ENCODE assay signal across 14 cellular contexts in the genomic region with DNA sequence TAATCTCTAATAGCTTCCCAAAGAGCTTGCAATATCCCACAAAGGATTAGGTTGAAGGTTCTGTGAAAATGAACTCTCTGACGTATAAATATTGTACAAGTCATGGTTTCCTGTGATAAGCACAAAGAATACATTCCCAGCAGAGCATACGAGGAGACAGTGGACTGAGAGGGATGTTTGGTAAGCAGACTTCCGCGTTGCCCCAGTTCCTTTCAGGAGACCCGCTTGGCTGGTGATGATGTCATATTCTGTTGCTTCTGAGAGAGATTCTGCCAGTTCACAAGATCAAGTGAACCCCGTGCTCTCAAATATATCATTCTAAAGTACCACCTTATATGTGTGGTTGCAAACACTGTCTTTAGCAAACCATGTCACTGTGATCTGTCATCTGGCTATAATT.
A peak's percentile ranks its signal among the peaks of the same experiment; 100 is the strongest.
DNase-seq lines count a peak whose midpoint lies in the region; ATAC-seq and TF ChIP-seq lines count a peak whose summit lies in the region.
"Had no signal": no experiment of that assay in that cellular context is flagged by ENCODE, and none has a peak within 500 bp of the region (broad histone marks: within the 10 kb centered on the region; RNA-seq: fewer than 3 reads in every experiment).

No MANE protein-coding gene starts in this region.

- no peaks in the 10 kb centered on the region for H3F3A ChIP-seq in smooth muscle cell (ENCODE audit: low read depth)

- no peak overlapping the region for H3K27ac ChIP-seq in fibroblast of lung (ENCODE audit: insufficient read depth, low read length)
- H3K27ac ChIP-seq in smooth muscle cell (ENCODE audit: low read depth) = no peak overlapping the region
- H3K27ac ChIP-seq: ovary had no signal

- 64% methylated on average over 6 of the region's 6 CpGs for WGBS in smooth muscle cell (ENCODE audit: low lambda C conversion rate)

- H3K27ac Mint-ChIP-seq in T-helper 17 cell = no peak overlapping the region

- H3K36me3 ChIP-seq in fibroblast of lung (ENCODE audit: control insufficient read depth, insufficient read depth, low read length) = no peaks in the 10 kb centered on the region
- no peaks in the 10 kb centered on the region for H3K36me3 ChIP-seq in smooth muscle cell (ENCODE audit: low read depth)
- H3K36me3 ChIP-seq: ovary had no signal

- H3K9me3 ChIP-seq in T-helper 17 cell (ENCODE audit: control insufficient read depth, low read length, poor library complexity, severe bottlenecking) (no peaks in the 10 kb centered on the region), fibroblast of lung (ENCODE audit: control insufficient read depth, insufficient read depth, low read depth, low read length) (no peaks in the 10 kb centered on the region), smooth muscle cell (replicated peaks; ENCODE audit: low read depth) (no peaks in the 10 kb centered on the region)
- H3K9me3 ChIP-seq: ovary had no signal

- H3K4me3 ChIP-seq in fibroblast of lung (replicated peaks in 1 of 4; ENCODE audit: control extremely low read depth in 1 of 4, insufficient read depth in 1 of 4, low read depth in 3 of 4, low read length in 4 of 4) (peak overlapping the region in 1 of 4 experiments; percentile 30), smooth muscle cell (peak overlapping the region; percentile 27)
- H3K4me3 ChIP-seq: ovary had no signal

- DNase-seq in H4 (ENCODE audit: low spot score) (peak; percentile 3), T-helper 17 cell (no peak), fibroblast of lung (ENCODE audit: low read depth in 2 of 2) (peak; percentile 13 to 15), smooth muscle cell (lab: John Stamatoyannopoulos, UW; ENCODE audit: unreplicated experiment) (no peak)
- no peak for DNase-seq in activated naive CD4-positive, alpha-beta T cell treated with anti-CD3 and anti-CD28 coated beads, Interleukin-2, amount 50 U/mL, for 16 hours
- DNase-seq in stimulated activated CD8-positive, alpha-beta memory T cell treated with anti-CD3 and anti-CD28 coated beads, Interleukin-4, amount 100 ng/mL, for 48 hours = no peak
- DNase-seq: activated CD4-positive, CD25-positive, alpha-beta regulatory T cell; DMS 273 treated with DMSO at 0.1 percent for 48 hours; left ventricle myocardium superior; NCI-H2227 treated with DMSO at 0.1 percent for 48 hours; ovary; SHP77 treated with DMSO at 0.1 percent for 48 hours; stimulated activated naive CD4-positive, alpha-beta T cell treated with Interleukin-2 at 50 U/mL for 16 hours had no signal

- ATAC-seq in T-helper 17 cell (no peak), HG02970 (IDR thresholded peaks at IDR 0.05; ENCODE audit: low FRiP score, unreplicated experiment) (no peak)
- ATAC-seq: left ventricle myocardium superior had no signal

- H4K20me1 ChIP-seq in fibroblast of lung (ENCODE audit: control insufficient read depth, extremely low read depth, insufficient read depth, low read length) (no peaks in the 10 kb centered on the region), smooth muscle cell (ENCODE audit: low read depth) (no peaks in the 10 kb centered on the region)

- no peaks in the 10 kb centered on the region for H3K79me2 ChIP-seq in fibroblast of lung (ENCODE audit: control insufficient read depth, insufficient read depth, low read length)
- H3K79me2 ChIP-seq in smooth muscle cell (ENCODE audit: low read depth) = no peaks in the 10 kb centered on the region

- H2AFZ ChIP-seq in fibroblast of lung (ENCODE audit: low read length) = no peak overlapping the region
- H2AFZ ChIP-seq in smooth muscle cell (ENCODE audit: low read depth) = no peak overlapping the region

- H3K27me3 ChIP-seq in fibroblast of lung (ENCODE audit: control insufficient read depth, insufficient read depth, low read length) = no peaks in the 10 kb centered on the region
- H3K27me3 ChIP-seq in smooth muscle cell (ENCODE audit: low read depth) = no peaks in the 10 kb centered on the region
- H3K27me3 ChIP-seq: ovary had no signal

- no peaks in the 10 kb centered on the region for H3K27me3 Mint-ChIP-seq in T-helper 17 cell

- no peaks in the 10 kb centered on the region for H3K36me3 Mint-ChIP-seq in T-helper 17 cell (ENCODE audit: low read depth)

- H3K4me2 ChIP-seq in fibroblast of lung (ENCODE audit: extremely low read depth, insufficient read depth, low read length) (peak overlapping the region; percentile 13), smooth muscle cell (peak overlapping the region; percentile 59)

- H3K4me1 ChIP-seq in fibroblast of lung (ENCODE audit: control insufficient read depth, extremely low read depth, insufficient read depth, low read length) (no peaks in the 10 kb centered on the region), smooth muscle cell (ENCODE audit: low read depth) (peaks cover 13% of the 10 kb centered on the region)

- H3K9ac ChIP-seq in fibroblast of lung (ENCODE audit: insufficient read depth, low read length) (no peak overlapping the region), smooth muscle cell (ENCODE audit: low read depth) (no peak overlapping the region)

- H3K4me3 Mint-ChIP-seq in T-helper 17 cell = peak overlapping the region; percentile 65

- no peak for TF ChIP-seq CTCF in fibroblast of lung (conservative IDR thresholded peaks at IDR 0.05 in 1 of 2, IDR thresholded peaks at IDR 0.05 in 1 of 2; ENCODE audit: low read depth in 1 of 2, low read length in 2 of 2)
- no peak for TF ChIP-seq CTCF in smooth muscle cell (IDR thresholded peaks at IDR 0.05; ENCODE audit: borderline replicate concordance, insufficient read depth, poor library complexity, severe bottlenecking)

- H3K4me1 Mint-ChIP-seq in T-helper 17 cell = no peaks in the 10 kb centered on the region

Comparison
In these comparisons a context has a peak if more than half of its experiments do, and no peak if none do; other contexts are left out.
1. DNase-seq: peak in H4 (single experiment) and fibroblast of lung (2 of 2); none in T-helper 17 cell (0 of 3), smooth muscle cell (single experiment), activated naive CD4-positive, alpha-beta T cell treated with anti-CD3 and anti-CD28 coated beads, Interleukin-2, amount 50 U/mL, for 16 hours (single experiment) and stimulated activated CD8-positive, alpha-beta memory T cell treated with anti-CD3 and anti-CD28 coated beads, Interleukin-4, amount 100 ng/mL, for 48 hours (single experiment).